ENCODE assay signal across 10 cellular contexts in the genomic region with DNA sequence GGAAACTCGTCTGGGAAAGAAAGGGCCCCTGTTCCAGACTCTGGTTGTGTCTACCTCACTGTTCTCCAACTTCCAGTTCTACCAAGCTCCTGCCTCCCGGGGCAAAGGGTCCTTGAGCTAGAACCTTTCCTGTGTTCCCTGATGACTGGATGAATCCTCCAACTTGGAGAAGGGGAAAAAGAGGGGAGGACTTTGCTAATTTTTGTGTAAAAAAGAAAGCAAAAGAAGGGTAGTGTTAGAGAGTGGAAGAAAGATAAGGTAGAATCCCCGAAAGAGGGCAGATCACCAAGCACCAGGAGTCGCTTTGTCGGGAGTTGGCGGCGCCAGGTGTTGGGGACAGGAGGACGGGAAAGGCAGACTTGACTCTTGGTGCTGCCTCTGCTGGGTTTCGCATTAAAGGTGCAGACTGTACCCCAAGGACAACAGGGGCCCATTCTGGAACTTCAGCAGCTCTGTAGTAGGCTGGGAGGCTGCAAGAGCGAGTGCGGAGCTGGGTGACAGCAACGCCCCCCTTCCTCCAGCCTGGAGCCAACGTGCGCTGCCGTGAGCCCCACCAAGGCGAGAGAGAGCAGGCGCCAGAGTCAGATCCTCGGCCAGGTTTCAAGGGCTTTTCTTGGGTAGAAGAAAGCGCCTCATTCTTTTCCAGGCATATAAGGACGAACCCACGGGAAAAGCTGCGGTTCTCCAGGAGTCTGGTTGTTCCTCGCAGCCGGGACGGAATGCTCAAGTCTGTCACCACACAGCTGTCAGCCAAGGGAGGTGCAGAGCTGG. TPM values are rescaled to one million over a fixed set of nuclear protein-coding genes. Genes with fewer than 3 reads are reported as not detected.
DNase-seq lines count a peak whose midpoint lies in the region; ATAC-seq and TF ChIP-seq lines count a peak whose summit lies in the region.
"Had no signal": no experiment of that assay in that cellular context is flagged by ENCODE, and none has a peak within 500 bp of the region (broad histone marks: within the 10 kb centered on the region; RNA-seq: fewer than 3 reads in every experiment).

No MANE protein-coding gene starts in this region.

- DNase-seq in DMS79 (lab: John Stamatoyannopoulos, UW) (peak; percentile 40), SK-N-DZ (ENCODE audit: low spot score) (peak; percentile 24), hepatocyte (ENCODE audit: low spot score) (peak; percentile 16), germinal center (ENCODE audit: low spot score) (no peak)
- no peak for DNase-seq in activated effector memory CD4-positive, alpha-beta T cell treated with Interleukin-2 at 50 U/mL for 16 hours
- DNase-seq in stimulated activated CD8-positive, alpha-beta memory T cell treated with anti-CD3 and anti-CD28 coated beads, Interleukin-4, amount 100 ng/mL, for 48 hours = no peak
- DNase-seq: GOT3, RPMI8226 had no signal

- H2AFZ ChIP-seq in hepatocyte = peak overlapping the region; percentile 72

- no peaks in the 10 kb centered on the region for H3K9me3 ChIP-seq in hepatocyte (ENCODE audit: low read depth)

- no peaks in the 10 kb centered on the region for H3K36me3 ChIP-seq in hepatocyte (replicated peaks; ENCODE audit: insufficient read depth, low read depth)
- H3K36me3 ChIP-seq in rectal smooth muscle tissue (ENCODE audit: control insufficient read depth, insufficient read depth, low read length) = no peaks in the 10 kb centered on the region

- ATAC-seq in HG02798 (IDR thresholded peaks at IDR 0.05; ENCODE audit: poor library complexity, unreplicated experiment) = no peak

- H3K4me3 ChIP-seq in hepatocyte = peak overlapping the region; percentile 8
- H3K4me3 ChIP-seq in rectal smooth muscle tissue (ENCODE audit: low read length) = peak overlapping the region; percentile 51

- no peaks in the 10 kb centered on the region for H4K20me1 ChIP-seq in hepatocyte (ENCODE audit: insufficient read depth, poor library complexity, severe bottlenecking)

- H3K27ac ChIP-seq in hepatocyte (no peak overlapping the region), rectal smooth muscle tissue (ENCODE audit: low read depth, low read length) (no peak overlapping the region)

- TF ChIP-seq CTCF in hepatocyte (IDR thresholded peaks at IDR 0.05; ENCODE audit: poor library complexity) = no peak

- H3K4me2 ChIP-seq in hepatocyte = peak overlapping the region; percentile 96

- H3K4me1 ChIP-seq in hepatocyte (ENCODE audit: insufficient read depth) = peaks cover 3% of the 10 kb centered on the region
- no peaks in the 10 kb centered on the region for H3K4me1 ChIP-seq in rectal smooth muscle tissue (ENCODE audit: control insufficient read depth, insufficient read depth, low read length)

- H3K27me3 ChIP-seq in hepatocyte = peaks cover 24% of the 10 kb centered on the region
- H3K27me3 ChIP-seq in rectal smooth muscle tissue (ENCODE audit: control insufficient read depth, insufficient read depth, low read length) = no peaks in the 10 kb centered on the region

- no peak overlapping the region for H3K9ac ChIP-seq in rectal smooth muscle tissue (ENCODE audit: low read length)

- H3K79me2 ChIP-seq in hepatocyte = no peaks in the 10 kb centered on the region

- WGBS in hepatocyte (ENCODE audit: low lambda C conversion rate, missing lambda C conversion rate) = 4% methylated on average over 25 of the region's 25 CpGs

- no peaks in the 10 kb centered on the region for H3K9me2 ChIP-seq in hepatocyte (replicated peaks; ENCODE audit: insufficient read depth)

RNA-seq across cellular contexts. Expression of a gene that starts 1.7 kb away (rescaled TPM):
- polyA plus RNA-seq in SK-N-DZ (2014; cell fraction: cytosol; rRNA removed) = 2.6 and 3.1 TPM in 2 replicates
- polyA plus RNA-seq in SK-N-DZ (2014; cell fraction: nucleus; rRNA removed) = 5.3 and 12.2 TPM in 2 replicates
- total RNA-seq in hepatocyte = 2.0 and 2.6 TPM in 2 replicates
- 4.0 and 4.6 TPM in 2 replicates for polyA plus RNA-seq in hepatocyte

Comparison
In these comparisons a context has a peak if more than half of its experiments do, and no peak if none do; other contexts are left out.
1. DNase-seq: peak in DMS79 (single experiment), SK-N-DZ (single experiment) and hepatocyte (single experiment); none in activated effector memory CD4-positive, alpha-beta T cell treated with Interleukin-2 at 50 U/mL for 16 hours (single experiment), stimulated activated CD8-positive, alpha-beta memory T cell treated with anti-CD3 and anti-CD28 coated beads, Interleukin-4, amount 100 ng/mL, for 48 hours (single experiment) and germinal center (single experiment).